ENCODE assay signal across 24 cellular contexts in genomic region chr12:46537387-46537959, GRCh38.
"Had no signal": no experiment of that assay in that cellular context is flagged by ENCODE, and none has a peak within 500 bp of the region (broad histone marks: within the 10 kb centered on the region; RNA-seq: fewer than 3 reads in every experiment).

No MANE protein-coding gene starts in this region.

- H3K4me3 ChIP-seq: cardiac muscle cell, MG63 had no signal

- H3K27ac ChIP-seq: brain microvascular endothelial cell had no signal

- DNase-seq: activated CD4-positive, alpha-beta T cell treated with anti-CD3 and anti-CD28 coated beads for 4 hours; activated CD8-positive, alpha-beta memory T cell treated with anti-CD3 and anti-CD28 coated beads, Interleukin-2, amount 50 U/mL, for 4 hours; activated CD8-positive, alpha-beta T cell treated with anti-CD3 and anti-CD28 coated beads for 36 hours; activated gamma-delta T cell treated with Interleukin-2 at 50 U/mL for 16 hours; activated naive CD4-positive, alpha-beta T cell treated with anti-CD3 and anti-CD28 coated beads, Interleukin-2, amount 10 ng/mL, durations not matched to agents 7 days and 5 days; activated naive CD8-positive, alpha-beta T cell treated with anti-CD3 and anti-CD28 coated beads for 36 hours; activated T-cell treated with anti-CD3 and anti-CD28 coated beads, Interleukin-2, amount 50 U/mL, for 72 hours; brain microvascular endothelial cell; cerebellar nuclear complex; MG63; NCI-H1105; NCI-H1436; NCI-H1694 treated with DMSO at 0.1 percent for 48 hours; NCI-H2029 treated with DMSO at 0.1 percent for 48 hours; NCI-H345; NCI-H510A treated with DMSO at 0.1 percent for 48 hours; PC-3; SHP77 treated with DMSO at 0.1 percent for 48 hours; T-cell; T-helper 2 cell; T1000 had no signal

- H3K9me3 ChIP-seq: MG63 had no signal

- ATAC-seq: activated CD4-positive, CD25-positive, alpha-beta regulatory T cell treated with anti-CD3 and anti-CD28 coated beads, Interleukin-2, amount 50 U/mL, for 24 hours; activated CD8-positive, alpha-beta T cell treated with anti-CD3 and anti-CD28 coated beads for 36 hours; activated T-cell treated with anti-CD3 and anti-CD28 coated beads, Interleukin-2, amount 50 U/mL, for 72 hours; PC-3; T-cell had no signal

- FAIRE-seq: TTC549 had no signal

- H3K27me3 ChIP-seq: brain microvascular endothelial cell, cardiac muscle cell, MG63 had no signal

- H3K36me3 ChIP-seq: brain microvascular endothelial cell, cardiac muscle cell, MG63 had no signal
